Comparison of ENCODE assay signal across 1 cellular context in the genomic region with DNA sequence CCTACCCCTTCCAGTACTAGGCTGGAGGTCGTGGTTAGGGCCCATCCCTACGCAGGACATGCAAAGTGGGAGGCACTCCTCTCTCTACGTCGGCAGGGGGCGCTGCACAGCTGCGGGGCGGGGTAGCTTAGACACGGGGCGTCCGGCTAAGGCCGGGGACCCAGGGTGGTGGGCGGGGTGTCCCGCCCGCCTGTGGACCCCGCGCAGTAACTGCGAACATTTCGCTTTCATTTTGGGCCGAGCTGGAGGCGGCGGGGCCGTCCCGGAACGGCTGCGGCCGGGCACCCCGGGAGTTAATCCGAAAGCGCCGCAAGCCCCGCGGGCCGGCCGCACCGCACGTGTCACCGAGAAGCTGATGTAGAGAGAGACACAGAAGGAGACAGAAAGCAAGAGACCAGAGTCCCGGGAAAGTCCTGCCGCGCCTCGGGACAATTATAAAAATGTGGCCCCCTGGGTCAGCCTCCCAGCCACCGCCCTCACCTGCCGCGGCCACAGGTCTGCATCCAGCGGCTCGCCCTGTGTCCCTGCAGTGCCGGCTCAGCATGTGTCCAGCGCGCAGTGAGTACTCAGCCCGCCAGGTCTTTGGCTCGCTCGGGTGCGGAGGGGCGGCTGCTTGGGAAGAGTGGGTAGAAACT.
TF ChIP-seq lines count a peak whose summit lies in the region.

Gene IL12A (plus strand): TSS at position 219 of the 635 bp plus-strand sequence.

TF ChIP-seq in K562, 482 proteins besides CTCF, POLR2A, EP300 and RAD21:
- TF ChIP-seq CTCFL (IDR thresholded peaks at IDR 0.05; ENCODE audit: borderline replicate concordance, insufficient read depth, low read depth, low read length, poor library complexity, severe bottlenecking): peak; percentile 70
- TF ChIP-seq MEF2D (tag; conservative IDR thresholded peaks at IDR 0.05; ENCODE audit: low read depth): no peak
- no peak for TF ChIP-seq SIN3B (IDR thresholded peaks at IDR 0.05; ENCODE audit: low read depth)
- TF ChIP-seq EGR1 (conservative IDR thresholded peaks at IDR 0.05): peak; percentile 17; the same call in 1 of the 2 replicates
- TF ChIP-seq, protein P1, sequence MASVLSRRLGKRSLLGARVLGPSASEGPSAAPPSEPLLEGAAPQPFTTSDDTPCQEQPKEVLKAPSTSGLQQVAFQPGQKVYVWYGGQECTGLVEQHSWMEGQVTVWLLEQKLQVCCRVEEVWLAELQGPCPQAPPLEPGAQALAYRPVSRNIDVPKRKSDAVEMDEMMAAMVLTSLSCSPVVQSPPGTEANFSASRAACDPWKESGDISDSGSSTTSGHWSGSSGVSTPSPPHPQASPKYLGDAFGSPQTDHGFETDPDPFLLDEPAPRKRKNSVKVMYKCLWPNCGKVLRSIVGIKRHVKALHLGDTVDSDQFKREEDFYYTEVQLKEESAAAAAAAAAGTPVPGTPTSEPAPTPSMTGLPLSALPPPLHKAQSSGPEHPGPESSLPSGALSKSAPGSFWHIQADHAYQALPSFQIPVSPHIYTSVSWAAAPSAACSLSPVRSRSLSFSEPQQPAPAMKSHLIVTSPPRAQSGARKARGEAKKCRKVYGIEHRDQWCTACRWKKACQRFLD (CRISPR knock-in tag; IDR thresholded peaks at IDR 0.05): 0 out of 2 replicates have a peak, but pooled peaks have one; percentile 33
- TF ChIP-seq TFAP4 (CRISPR knock-in tag; IDR thresholded peaks at IDR 0.05; ENCODE audit: borderline replicate concordance): peak; percentile 21; the same call in 1 of the 2 replicates
- no peak for TF ChIP-seq MBD2 (IDR thresholded peaks at IDR 0.05; ENCODE audit: borderline replicate concordance, low read depth)
- no peak for TF ChIP-seq TRIM28 (IDR thresholded peaks at IDR 0.05)
- no peak for TF ChIP-seq XRCC4 (IDR thresholded peaks at IDR 0.05; ENCODE audit: extremely low read depth, insufficient read depth, insufficient read length)
- 0 out of 2 replicates have a peak, but pooled peaks have one; percentile 12 for TF ChIP-seq POLR2G (IDR thresholded peaks at IDR 0.05; ENCODE audit: low read depth, low read length)
- TF ChIP-seq RB1 (IDR thresholded peaks at IDR 0.05; ENCODE audit: low read depth): peak; percentile 53; the same call in 1 of the 2 replicates
- TF ChIP-seq NR2C1 (IDR thresholded peaks at IDR 0.05): no peak
- TF ChIP-seq NR2C1 (tag; IDR thresholded peaks at IDR 0.05): no peak
- TF ChIP-seq, protein P2, sequence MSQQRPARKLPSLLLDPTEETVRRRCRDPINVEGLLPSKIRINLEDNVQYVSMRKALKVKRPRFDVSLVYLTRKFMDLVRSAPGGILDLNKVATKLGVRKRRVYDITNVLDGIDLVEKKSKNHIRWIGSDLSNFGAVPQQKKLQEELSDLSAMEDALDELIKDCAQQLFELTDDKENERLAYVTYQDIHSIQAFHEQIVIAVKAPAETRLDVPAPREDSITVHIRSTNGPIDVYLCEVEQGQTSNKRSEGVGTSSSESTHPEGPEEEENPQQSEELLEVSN (IDR thresholded peaks at IDR 0.05; ENCODE audit: borderline replicate concordance in 1 of 2, extremely low read depth in 1 of 2, insufficient read depth in 1 of 2, insufficient read length in 1 of 2, low read depth in 1 of 2, low read length in 1 of 2, poor library complexity in 1 of 2, severe bottlenecking in 1 of 2): peak in 1 of 2 experiments; percentile 54
- no peak for TF ChIP-seq MCM2 (IDR thresholded peaks at IDR 0.05; ENCODE audit: low read depth)
- peak; percentile 70 for TF ChIP-seq L3MBTL2 (IDR thresholded peaks at IDR 0.05)
- TF ChIP-seq, protein P3, sequence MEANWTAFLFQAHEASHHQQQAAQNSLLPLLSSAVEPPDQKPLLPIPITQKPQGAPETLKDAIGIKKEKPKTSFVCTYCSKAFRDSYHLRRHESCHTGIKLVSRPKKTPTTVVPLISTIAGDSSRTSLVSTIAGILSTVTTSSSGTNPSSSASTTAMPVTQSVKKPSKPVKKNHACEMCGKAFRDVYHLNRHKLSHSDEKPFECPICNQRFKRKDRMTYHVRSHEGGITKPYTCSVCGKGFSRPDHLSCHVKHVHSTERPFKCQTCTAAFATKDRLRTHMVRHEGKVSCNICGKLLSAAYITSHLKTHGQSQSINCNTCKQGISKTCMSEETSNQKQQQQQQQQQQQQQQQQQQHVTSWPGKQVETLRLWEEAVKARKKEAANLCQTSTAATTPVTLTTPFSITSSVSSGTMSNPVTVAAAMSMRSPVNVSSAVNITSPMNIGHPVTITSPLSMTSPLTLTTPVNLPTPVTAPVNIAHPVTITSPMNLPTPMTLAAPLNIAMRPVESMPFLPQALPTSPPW (CRISPR knock-in tag; IDR thresholded peaks at IDR 0.05): peak; percentile 39; the same call in 1 of the 2 replicates
- no peak for TF ChIP-seq ZNF551 (CRISPR knock-in tag; IDR thresholded peaks at IDR 0.05)
- peak; percentile 55; the same call in 1 of the 2 replicates for TF ChIP-seq ZBTB7A (IDR thresholded peaks at IDR 0.05; ENCODE audit: borderline replicate concordance, control insufficient read depth, low read depth, low read length)
- TF ChIP-seq CREM (IDR thresholded peaks at IDR 0.05; ENCODE audit: low read depth): peak; percentile 58
- peak; percentile 38; the same call in 1 of the 2 replicates for TF ChIP-seq SMC3 (conservative IDR thresholded peaks at IDR 0.05; ENCODE audit: insufficient read depth, low read depth, low read length)
- peak; percentile 23; the same call in 1 of the 2 replicates for TF ChIP-seq BHLHE40 (IDR thresholded peaks at IDR 0.05; ENCODE audit: low read length)
- TF ChIP-seq, protein P4, sequence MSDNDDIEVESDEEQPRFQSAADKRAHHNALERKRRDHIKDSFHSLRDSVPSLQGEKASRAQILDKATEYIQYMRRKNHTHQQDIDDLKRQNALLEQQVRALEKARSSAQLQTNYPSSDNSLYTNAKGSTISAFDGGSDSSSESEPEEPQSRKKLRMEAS (CRISPR knock-in tag; IDR thresholded peaks at IDR 0.05): peak; percentile 20; the same call in 1 of the 2 replicates
- TF ChIP-seq CXXC5 (CRISPR knock-in tag; IDR thresholded peaks at IDR 0.05): peak; percentile 43; the same call in 1 of the 2 replicates
- TF ChIP-seq DEAF1 (CRISPR knock-in tag; IDR thresholded peaks at IDR 0.05): peak; percentile 17; the same call in 1 of the 2 replicates
- TF ChIP-seq MAZ (CRISPR knock-in tag; conservative IDR thresholded peaks at IDR 0.05 in 1 of 2, IDR thresholded peaks at IDR 0.05 in 1 of 2): peak; percentile 36 to 86; a peak in 3 of 4 replicates
TF ChIP-seq in K562: peak in this region for 17.
